Comparison of ENCODE assay signal across 9 cellular contexts in genomic region chr11:95248666-95249467, GRCh38. TPM values are rescaled to one million over a fixed set of nuclear protein-coding genes. Genes with fewer than 3 reads are reported as not detected.
DNase-seq lines count a peak whose midpoint lies in the region; ATAC-seq and TF ChIP-seq lines count a peak whose summit lies in the region.
"Had no signal": no experiment of that assay in that cellular context is flagged by ENCODE, and none has a peak within 500 bp of the region (broad histone marks: within the 10 kb centered on the region; RNA-seq: fewer than 3 reads in every experiment).

No MANE protein-coding gene starts in this region.

- H3K4me3 ChIP-seq in Peyer's patch (no peak overlapping the region), adrenal gland (no peak overlapping the region), vagina (no peak overlapping the region)
- H3K4me3 ChIP-seq: heart right ventricle had no signal

- TF ChIP-seq POLR2A in Peyer's patch (IDR thresholded peaks at IDR 0.05) (no peak), adrenal gland (IDR thresholded peaks at IDR 0.05) (no peak), vagina (IDR thresholded peaks at IDR 0.05) (no peak)

- TF ChIP-seq CTCF in Peyer's patch (IDR thresholded peaks at IDR 0.05): no peak
- TF ChIP-seq CTCF in adrenal gland (IDR thresholded peaks at IDR 0.05): no peak
- no peak for TF ChIP-seq CTCF in vagina (IDR thresholded peaks at IDR 0.05)

- intact Hi-C loops in adrenal gland (cut with DNase I): loop anchor here in 1 of 2 donors (10.0 kb wide), 1 partner anchor 56 kb away; no protein-coding TSS in a partner anchor
- intact Hi-C loops in vagina (cut with DNase I): no loop called here

- WGBS in adrenal gland, 4 donors: 82 to 90% (median 86%) methylated on average over 4 of the region's 4 CpGs

- H3K4me1 ChIP-seq in Peyer's patch (no peaks in the 10 kb centered on the region), adrenal gland (replicated peaks in 1 of 2) (peaks cover 11 to 13% of the 10 kb centered on the region in 2 donors), vagina (peaks cover 3% of the 10 kb centered on the region)

- H3K9me3 ChIP-seq in Peyer's patch (no peaks in the 10 kb centered on the region), adrenal gland (replicated peaks in 1 of 3) (no peaks in the 10 kb centered on the region), vagina (no peaks in the 10 kb centered on the region)
- H3K9me3 ChIP-seq: heart right ventricle had no signal

- no peaks in the 10 kb centered on the region for H3K27me3 ChIP-seq in Peyer's patch
- H3K27me3 ChIP-seq in adrenal gland: no peaks in the 10 kb centered on the region
- H3K27me3 ChIP-seq in vagina: no peaks in the 10 kb centered on the region
- H3K27me3 ChIP-seq: heart right ventricle had no signal

- no peaks in the 10 kb centered on the region for H3K36me3 ChIP-seq in Peyer's patch
- H3K36me3 ChIP-seq in adrenal gland (replicated peaks in 1 of 2): no peaks in the 10 kb centered on the region
- no peaks in the 10 kb centered on the region for H3K36me3 ChIP-seq in vagina
- H3K36me3 ChIP-seq: heart right ventricle had no signal

- DNase-seq in medulla oblongata (ENCODE audit: extremely low spot score) (peak; percentile 24), Peyer's patch (no peak), adrenal gland (no peak), NCI-H2227 treated with DMSO at 0.1 percent for 48 hours (lab: John Stamatoyannopoulos, UW) (no peak), vagina (ENCODE audit: extremely low spot score in 2 of 2) (no peak)
- DNase-seq: heart right ventricle had no signal

- no peak overlapping the region for H3K27ac ChIP-seq in Peyer's patch
- H3K27ac ChIP-seq in adrenal gland: no peak overlapping the region
- no peak overlapping the region for H3K27ac ChIP-seq in vagina
- H3K27ac ChIP-seq: heart right ventricle had no signal

- ATAC-seq in GM18519 (IDR thresholded peaks at IDR 0.05; ENCODE audit: low FRiP score, unreplicated experiment) (peak; percentile 90), GM21447 (IDR thresholded peaks at IDR 0.05; ENCODE audit: unreplicated experiment) (peak; percentile 84), HG03354 (IDR thresholded peaks at IDR 0.05; ENCODE audit: poor library complexity, severe bottlenecking, unreplicated experiment) (peak; percentile 86)

RNA-seq across cellular contexts. Expression of gene SESN3, which starts 17.9 kb away (rescaled TPM):
- total RNA-seq in Peyer's patch: 10 to 100 TPM; 23.1 to 52.8 (median 28.4) TPM
- total RNA-seq in adrenal gland: 10 to 100 TPM; 30.1 to 90.0 (median 40.2) TPM
- 10 to 100 TPM in 1 of 3 donors, 1 to 10 TPM in 2; 5.9 to 14.8 (median 8.3) TPM for polyA plus RNA-seq in adrenal gland
- 28.2 TPM for total RNA-seq in vagina
